30 cellular contexts compared by ENCODE assay signal in genomic region chr4:16016536-16016935, GRCh38. TPM values are rescaled to one million over a fixed set of nuclear protein-coding genes. Genes with fewer than 3 reads are reported as not detected.
"Had no signal": no experiment of that assay in that cellular context is flagged by ENCODE, and none has a peak within 500 bp of the region (broad histone marks: within the 10 kb centered on the region; RNA-seq: fewer than 3 reads in every experiment).

No MANE protein-coding gene starts in this region.

- DNase-seq: stimulated activated CD4-positive, alpha-beta T cell treated with anti-CD3 and anti-CD28 coated beads, Interleukin-2, amount 100 ng/mL, for 48 hours; stimulated activated CD4-positive, alpha-beta T cell treated with anti-CD3 and anti-CD28 coated beads, Interleukin-4, amount 100 ng/mL, for 1 hour; stimulated activated CD4-positive, alpha-beta T cell treated with anti-CD3 and anti-CD28 coated beads, Interleukin-4, amount 100 ng/mL, for 24 hours; stimulated activated CD4-positive, alpha-beta T cell treated with anti-CD3 and anti-CD28 coated beads, Interleukin-4, amount 100 ng/mL, for 4 hours; stimulated activated CD8-positive, alpha-beta memory T cell treated with anti-CD3 and anti-CD28 coated beads, Interleukin-4, amount 100 ng/mL, for 48 hours; stimulated activated naive B cell treated with anti-CD40 and anti-IgM and Interleukin-4, amounts not matched to agents 10 μg/mL and 1 μg/mL and 100 μg/mL, for 72 hours; stimulated activated naive CD4-positive, alpha-beta T cell; stimulated activated naive CD4-positive, alpha-beta T cell treated with Interleukin-2 at 50 U/mL for 16 hours; stimulated activated naive CD8-positive, alpha-beta T cell treated with anti-CD3 and anti-CD28 coated beads, Interleukin-15, amount 100 ng/mL, for 72 hours; stimulated activated naive CD8-positive, alpha-beta T cell treated with anti-CD3 and anti-CD28 coated beads, Interleukin-15, Interleukin-2, amounts not matched to agents 100 U/mL and 50 U/mL, for 24 hours; stomach; substantia nigra; testis; thyroid gland; tibial artery; transverse colon; trophoblast cell; upper lobe of left lung; upper lobe of right lung; uterus had no signal

- H3K9me3 ChIP-seq: stomach, suprapubic skin, testis, thoracic aorta, thyroid gland, tibial artery, tibial nerve, transverse colon, upper lobe of left lung, upper lobe of right lung, uterus, vagina had no signal

- H3K4me1 Mint-ChIP-seq: stimulated activated effector memory CD8-positive, alpha-beta T cell treated with anti-CD3 and anti-CD28 coated beads, Interleukin-12 subunit alpha, Interleukin-12 subunit beta, amount 100 ng/mL, for 72 hours; stimulated activated memory B cell treated with anti-CD40 and anti-IgM and Interleukin-4, amounts not matched to agents 10 μg/mL and 1 μg/mL and 100 μg/mL, for 72 hours; stimulated activated naive B cell treated with anti-CD40 and anti-IgM and Interleukin-4, amounts not matched to agents 10 μg/mL and 1 μg/mL and 100 μg/mL, for 72 hours; stimulated activated naive CD8-positive, alpha-beta T cell treated with anti-CD3 and anti-CD28 coated beads, Interleukin-15, amount 100 ng/mL, for 72 hours had no signal

- H3K4me3 Mint-ChIP-seq: stimulated activated effector memory CD8-positive, alpha-beta T cell treated with anti-CD3 and anti-CD28 coated beads, Interleukin-12 subunit alpha, Interleukin-12 subunit beta, amount 100 ng/mL, for 72 hours; stimulated activated memory B cell treated with anti-CD40 and anti-IgM and Interleukin-4, amounts not matched to agents 10 μg/mL and 1 μg/mL and 100 μg/mL, for 72 hours; stimulated activated naive B cell treated with anti-CD40 and anti-IgM and Interleukin-4, amounts not matched to agents 10 μg/mL and 1 μg/mL and 100 μg/mL, for 72 hours; stimulated activated naive CD8-positive, alpha-beta T cell treated with anti-CD3 and anti-CD28 coated beads, Interleukin-15, amount 100 ng/mL, for 72 hours; stimulated activated naive CD8-positive, alpha-beta T cell treated with anti-CD3 and anti-CD28 coated beads, Interleukin-15, Interleukin-2, amounts not matched to agents 100 ng/mL and 50 ng/mL, for 24 hours; type B pancreatic cell had no signal

- ATAC-seq: stimulated activated effector memory CD8-positive, alpha-beta T cell treated with anti-CD3 and anti-CD28 coated beads, Interleukin-12 subunit alpha, Interleukin-12 subunit beta, amount 100 ng/mL, for 72 hours; stimulated activated memory B cell treated with anti-CD40 and anti-IgM and Interleukin-4, amounts not matched to agents 10 μg/mL and 1 μg/mL and 100 μg/mL, for 72 hours; stimulated activated naive B cell treated with anti-CD40 and anti-IgM and Interleukin-4, amounts not matched to agents 10 μg/mL and 1 μg/mL and 100 μg/mL, for 72 hours; stimulated activated naive CD8-positive, alpha-beta T cell treated with anti-CD3 and anti-CD28 coated beads, Interleukin-15, amount 100 ng/mL, for 72 hours; stimulated activated naive CD8-positive, alpha-beta T cell treated with anti-CD3 and anti-CD28 coated beads, Interleukin-15, Interleukin-2, amounts not matched to agents 100 U/mL and 50 U/mL, for 24 hours; upper lobe of right lung had no signal

- H3K36me3 ChIP-seq: suprapubic skin, thoracic aorta, thyroid gland, tibial nerve, transverse colon, upper lobe of left lung, upper lobe of right lung, uterus, vagina had no signal

- H3K9me3 Mint-ChIP-seq: stimulated activated effector memory CD8-positive, alpha-beta T cell treated with anti-CD3 and anti-CD28 coated beads, Interleukin-12 subunit alpha, Interleukin-12 subunit beta, amount 100 ng/mL, for 72 hours; stimulated activated memory B cell treated with anti-CD40 and anti-IgM and Interleukin-4, amounts not matched to agents 10 μg/mL and 1 μg/mL and 100 μg/mL, for 72 hours; stimulated activated naive B cell treated with anti-CD40 and anti-IgM and Interleukin-4, amounts not matched to agents 10 μg/mL and 1 μg/mL and 100 μg/mL, for 72 hours; stimulated activated naive CD8-positive, alpha-beta T cell treated with anti-CD3 and anti-CD28 coated beads, Interleukin-15, amount 100 ng/mL, for 72 hours; stimulated activated naive CD8-positive, alpha-beta T cell treated with anti-CD3 and anti-CD28 coated beads, Interleukin-15, Interleukin-2, amounts not matched to agents 100 ng/mL and 50 ng/mL, for 24 hours; type B pancreatic cell had no signal

- H3K27me3 Mint-ChIP-seq: stimulated activated memory B cell treated with anti-CD40 and anti-IgM and Interleukin-4, amounts not matched to agents 10 μg/mL and 1 μg/mL and 100 μg/mL, for 72 hours; stimulated activated naive B cell treated with anti-CD40 and anti-IgM and Interleukin-4, amounts not matched to agents 10 μg/mL and 1 μg/mL and 100 μg/mL, for 72 hours; type B pancreatic cell had no signal

- H3K36me3 Mint-ChIP-seq: stimulated activated effector memory CD8-positive, alpha-beta T cell treated with anti-CD3 and anti-CD28 coated beads, Interleukin-12 subunit alpha, Interleukin-12 subunit beta, amount 100 ng/mL, for 72 hours; stimulated activated memory B cell treated with anti-CD40 and anti-IgM and Interleukin-4, amounts not matched to agents 10 μg/mL and 1 μg/mL and 100 μg/mL, for 72 hours; stimulated activated naive B cell treated with anti-CD40 and anti-IgM and Interleukin-4, amounts not matched to agents 10 μg/mL and 1 μg/mL and 100 μg/mL, for 72 hours; type B pancreatic cell had no signal

- H3K27me3 ChIP-seq: stomach, suprapubic skin, testis, thyroid gland, tibial artery, tibial nerve, transverse colon, upper lobe of left lung, upper lobe of right lung, uterus, vagina had no signal

- H3K4me1 ChIP-seq: stomach, suprapubic skin, testis, transverse colon, upper lobe of left lung, upper lobe of right lung, uterus, vagina had no signal

- H3K27ac Mint-ChIP-seq: stimulated activated effector memory CD8-positive, alpha-beta T cell treated with anti-CD3 and anti-CD28 coated beads, Interleukin-12 subunit alpha, Interleukin-12 subunit beta, amount 100 ng/mL, for 72 hours; stimulated activated memory B cell treated with anti-CD40 and anti-IgM and Interleukin-4, amounts not matched to agents 10 μg/mL and 1 μg/mL and 100 μg/mL, for 72 hours; stimulated activated naive B cell treated with anti-CD40 and anti-IgM and Interleukin-4, amounts not matched to agents 10 μg/mL and 1 μg/mL and 100 μg/mL, for 72 hours; stimulated activated naive CD8-positive, alpha-beta T cell treated with anti-CD3 and anti-CD28 coated beads, Interleukin-15, amount 100 ng/mL, for 72 hours; stimulated activated naive CD8-positive, alpha-beta T cell treated with anti-CD3 and anti-CD28 coated beads, Interleukin-15, Interleukin-2, amounts not matched to agents 100 ng/mL and 50 ng/mL, for 24 hours; type B pancreatic cell had no signal

- H3K4me3 ChIP-seq: stomach, suprapubic skin, testis, thoracic aorta, thyroid gland, tibial artery, tibial nerve, transverse colon, upper lobe of left lung, upper lobe of right lung, uterus, vagina had no signal

- H3K27ac ChIP-seq: stomach, suprapubic skin, testis, thoracic aorta, thyroid gland, tibial artery, tibial nerve, transverse colon, upper lobe of left lung, upper lobe of right lung, uterus, vagina had no signal

RNA-seq across cellular contexts. Expression of gene FGFBP2, which starts 53.6 kb away (rescaled TPM):
- total RNA-seq: temporal lobe, thoracic aorta, ureter had no signal
